In the genomic region with DNA sequence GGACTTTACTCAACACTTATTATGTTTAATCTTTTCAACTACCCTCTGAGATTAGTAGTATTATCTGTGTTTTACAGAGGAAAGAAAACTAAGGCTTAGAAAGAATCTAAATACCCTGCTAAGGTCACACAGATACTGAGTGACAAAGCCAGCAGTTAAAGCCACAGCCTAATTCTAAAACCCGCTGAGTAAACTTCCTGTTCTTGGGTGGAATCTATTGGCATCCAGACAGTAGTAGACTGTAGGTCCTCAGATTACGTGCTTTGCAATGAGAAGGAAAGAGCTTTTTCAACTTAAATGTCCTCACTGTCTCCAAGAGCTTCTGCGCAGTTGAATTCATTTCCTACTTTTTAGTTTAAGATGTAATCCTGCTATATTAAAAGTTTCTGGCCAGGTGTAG, we compare ENCODE assay signal across 17 cellular contexts.
A peak's percentile ranks its signal among the peaks of the same experiment; 100 is the strongest.
DNase-seq lines count a peak whose midpoint lies in the region; ATAC-seq and TF ChIP-seq lines count a peak whose summit lies in the region.
"Had no signal": no experiment of that assay in that cellular context is flagged by ENCODE, and none has a peak within 500 bp of the region (broad histone marks: within the 10 kb centered on the region; RNA-seq: fewer than 3 reads in every experiment).

No MANE protein-coding gene starts in this region.

- no peak overlapping the region for H3K9ac ChIP-seq in IMR-90 (ENCODE audit: low read depth, low read length)

- POLR2A ChIA-PET in IMR-90 (lab: Charles Lee; ENCODE audit: unreplicated experiment) = no interaction called here

- no peak overlapping the region for H2BK5ac ChIP-seq in IMR-90 (ENCODE audit: low read depth, low read length, poor library complexity, severe bottlenecking)

- H3K4me1 ChIP-seq in IMR-90 (ENCODE audit: control insufficient read depth, insufficient read depth, low read length) = no peaks in the 10 kb centered on the region; the same call in 1 of the 2 replicates
- no peaks in the 10 kb centered on the region for H3K4me1 ChIP-seq in stomach

- dilution Hi-C loops in IMR-90 (cut with HindIII; ENCODE audit: low sequenced_read_pairs, unreplicated experiment) = no loop called here

- no peak overlapping the region for H3K27ac ChIP-seq in IMR-90 (ENCODE audit: insufficient read depth, low read length)
- no peak overlapping the region for H3K27ac ChIP-seq in stomach
- H3K27ac ChIP-seq: SJSA1 had no signal

- H3K4me2 ChIP-seq in IMR-90 (ENCODE audit: low read depth, low read length) = peak overlapping the region; percentile 29; the same call in 1 of the 2 replicates

- no peak overlapping the region for H2BK15ac ChIP-seq in IMR-90 (ENCODE audit: low read depth, low read length)

- H3K27me3 ChIP-seq in IMR-90 (ENCODE audit: control insufficient read depth, insufficient read depth, low read length) = no peaks in the 10 kb centered on the region
- no peaks in the 10 kb centered on the region for H3K27me3 ChIP-seq in stomach
- H3K27me3 ChIP-seq: SJSA1 had no signal

- TF ChIP-seq RAD21 in IMR-90 (IDR thresholded peaks at IDR 0.05; ENCODE audit: low read length) = no peak

- no peaks in the 10 kb centered on the region for H3K79me1 ChIP-seq in IMR-90 (ENCODE audit: low read depth in 1 of 2, low read length in 2 of 2)

- TF ChIP-seq CTCF in IMR-90 (conservative IDR thresholded peaks at IDR 0.05; ENCODE audit: low read depth, low read length) (no peak), stomach (IDR thresholded peaks at IDR 0.05) (no peak)

- TF ChIP-seq EP300 in stomach (IDR thresholded peaks at IDR 0.05) = no peak

- no peak overlapping the region for H3K4ac ChIP-seq in IMR-90 (ENCODE audit: low read depth, low read length)

- no peak overlapping the region for H3K56ac ChIP-seq in IMR-90 (ENCODE audit: extremely low read depth, insufficient read depth, low read length)

- peak; percentile 47 for DNase-seq in AG08395 (ENCODE audit: low spot score)
- DNase-seq in IMR-90 = peak; percentile 62
- peak; percentile 42 for DNase-seq in astrocyte of the hippocampus (ENCODE audit: low read depth, low spot score)
- peak; percentile 76 for DNase-seq in iris pigment epithelial cell (ENCODE audit: low read depth)
- no peak for DNase-seq in activated effector memory CD4-positive, alpha-beta T cell treated with anti-CD3 and anti-CD28 coated beads, Interleukin-2, amount 50 U/mL, for 16 hours
- no peak for DNase-seq in NCI-H1105 treated with DMSO at 0.1 percent for 48 hours (lab: John Stamatoyannopoulos, UW)
- no peak for DNase-seq in stomach
- DNase-seq: activated CD8-positive, alpha-beta memory T cell treated with anti-CD3 and anti-CD28 coated beads, Interleukin-2, amount 10 ng/mL, durations not matched to agents 7 days and 5 days; CD4-positive, alpha-beta memory T cell; effector memory CD8-positive, alpha-beta T cell; foreskin fibroblast; NCI-H2029; NCI-H510A; T-helper 9 cell had no signal

- no peak overlapping the region for H3K4me3 ChIP-seq in IMR-90 (ENCODE audit: insufficient read depth, low read depth, low read length)
- no peak overlapping the region for H3K4me3 ChIP-seq in stomach
- H3K4me3 ChIP-seq: SJSA1 had no signal

- no peak overlapping the region for H3K23ac ChIP-seq in IMR-90 (ENCODE audit: low read depth, low read length)

- TF ChIP-seq POLR2A in IMR-90 (IDR thresholded peaks at IDR 0.05; ENCODE audit: low read depth, low read length) (no peak), stomach (IDR thresholded peaks at IDR 0.05) (no peak)

- no peak overlapping the region for H2AK9ac ChIP-seq in IMR-90 (replicated peaks; ENCODE audit: low read depth, low read length, poor library complexity)

- no CpG with 5 or more reads among the region's 3 CpGs for WGBS in IMR-90 (ENCODE audit: extremely low coverage in 2 of 2, insufficient read length in 1 of 2), 2 experiments
- WGBS in stomach, 5 donors = 42 to 58% (median 50%) methylated on average over 3 of the region's 3 CpGs

- H3K9me1 ChIP-seq in IMR-90 (ENCODE audit: insufficient read depth, low read length) = no peaks in the 10 kb centered on the region; the same call in 1 of the 2 replicates

- H4K8ac ChIP-seq in IMR-90 (ENCODE audit: low read depth in 2 of 2, low read length in 2 of 2) = no peak overlapping the region

- CTCF ChIA-PET in IMR-90 (lab: Yijun Ruan, JAX) = no interaction called here

- intact Hi-C loops in IMR-90 (cut with micrococcal nuclease) = no loop called here
- intact Hi-C loops in stomach (cut with DNase I; ENCODE audit: low total_unique reads) = no loop called here

- no peaks in the 10 kb centered on the region for H4K20me1 ChIP-seq in IMR-90 (ENCODE audit: insufficient read depth, low read length)

- H3K9me3 ChIP-seq in IMR-90 (ENCODE audit: control insufficient read depth, insufficient read depth, low read length) (no peaks in the 10 kb centered on the region), stomach (peaks cover 0 to 7% (median 0%) of the 10 kb centered on the region in 4 donors)
- H3K9me3 ChIP-seq: SJSA1 had no signal

- no peak overlapping the region for H2AFZ ChIP-seq in IMR-90 (replicated peaks; ENCODE audit: low read length, poor library complexity)

- ATAC-seq in IMR-90 (ENCODE audit: low read depth) (peak; percentile 44; the same call in 1 of the 2 replicates), GM19452 (IDR thresholded peaks at IDR 0.05; ENCODE audit: unreplicated experiment) (no peak)
- ATAC-seq: activated CD8-positive, alpha-beta memory T cell treated with anti-CD3 and anti-CD28 coated beads, Interleukin-2, amount 10 ng/mL, durations not matched to agents 7 days and 5 days; activated T-helper 17 cell treated with anti-CD3 and anti-CD28 coated beads, Interleukin-2, amount 50 U/mL, for 72 hours; effector memory CD8-positive, alpha-beta T cell had no signal

- H3K36me3 ChIP-seq in IMR-90 (ENCODE audit: control insufficient read depth, insufficient read depth, low read length) (no peaks in the 10 kb centered on the region), stomach (no peaks in the 10 kb centered on the region)

- no peak overlapping the region for H2BK20ac ChIP-seq in IMR-90 (ENCODE audit: low read depth, low read length)

- no peak overlapping the region for H3K18ac ChIP-seq in IMR-90 (ENCODE audit: low read depth, low read length)

- no peak overlapping the region for H2BK120ac ChIP-seq in IMR-90 (ENCODE audit: low read depth, low read length)

- in situ Hi-C loops in IMR-90 (cut with MboI; ENCODE audit: low sequenced_read_pairs) = no loop called here

- BruUV-seq in IMR-90 (replicated peaks; lab: Mats Ljungman, UMichigan) = no TSS peak

- no peak overlapping the region for H4K91ac ChIP-seq in IMR-90 (ENCODE audit: insufficient read depth, low read depth, low read length)

- H2AK5ac ChIP-seq in IMR-90 (ENCODE audit: low read depth, low read length) = no peak overlapping the region

- no peak overlapping the region for H4K5ac ChIP-seq in IMR-90 (ENCODE audit: low read depth, low read length)

- H3K14ac ChIP-seq in IMR-90 (replicated peaks; ENCODE audit: low read depth, low read length) = no peak overlapping the region

TF ChIP-seq in IMR-90, 13 proteins besides CTCF, POLR2A, EP300 and RAD21:
- TF ChIP-seq SMC3 (IDR thresholded peaks at IDR 0.05; ENCODE audit: low read depth, low read length) (no peak), MAFK (IDR thresholded peaks at IDR 0.05; ENCODE audit: low read depth, low read length) (no peak), BHLHE40 (IDR thresholded peaks at IDR 0.05; ENCODE audit: low read depth, low read length) (no peak), CHD1 (IDR thresholded peaks at IDR 0.05; ENCODE audit: low read depth, low read length) (no peak), MAZ (IDR thresholded peaks at IDR 0.05; ENCODE audit: borderline replicate concordance, low read depth, low read length) (no peak)
- TF ChIP-seq, protein P1, sequence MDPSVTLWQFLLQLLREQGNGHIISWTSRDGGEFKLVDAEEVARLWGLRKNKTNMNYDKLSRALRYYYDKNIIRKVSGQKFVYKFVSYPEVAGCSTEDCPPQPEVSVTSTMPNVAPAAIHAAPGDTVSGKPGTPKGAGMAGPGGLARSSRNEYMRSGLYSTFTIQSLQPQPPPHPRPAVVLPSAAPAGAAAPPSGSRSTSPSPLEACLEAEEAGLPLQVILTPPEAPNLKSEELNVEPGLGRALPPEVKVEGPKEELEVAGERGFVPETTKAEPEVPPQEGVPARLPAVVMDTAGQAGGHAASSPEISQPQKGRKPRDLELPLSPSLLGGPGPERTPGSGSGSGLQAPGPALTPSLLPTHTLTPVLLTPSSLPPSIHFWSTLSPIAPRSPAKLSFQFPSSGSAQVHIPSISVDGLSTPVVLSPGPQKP (IDR thresholded peaks at IDR 0.05; ENCODE audit: borderline replicate concordance, low read depth, low read length) = no peak
- TF ChIP-seq, protein P2, sequence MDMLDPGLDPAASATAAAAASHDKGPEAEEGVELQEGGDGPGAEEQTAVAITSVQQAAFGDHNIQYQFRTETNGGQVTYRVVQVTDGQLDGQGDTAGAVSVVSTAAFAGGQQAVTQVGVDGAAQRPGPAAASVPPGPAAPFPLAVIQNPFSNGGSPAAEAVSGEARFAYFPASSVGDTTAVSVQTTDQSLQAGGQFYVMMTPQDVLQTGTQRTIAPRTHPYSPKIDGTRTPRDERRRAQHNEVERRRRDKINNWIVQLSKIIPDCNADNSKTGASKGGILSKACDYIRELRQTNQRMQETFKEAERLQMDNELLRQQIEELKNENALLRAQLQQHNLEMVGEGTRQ (IDR thresholded peaks at IDR 0.05; ENCODE audit: low read depth, low read length) = no peak

Comparison
In these comparisons a context has a peak if more than half of its experiments do, and no peak if none do; other contexts are left out.
1. DNase-seq: peak in AG08395 (single experiment), IMR-90 (single experiment), astrocyte of the hippocampus (single experiment) and iris pigment epithelial cell (single experiment); none in activated effector memory CD4-positive, alpha-beta T cell treated with anti-CD3 and anti-CD28 coated beads, Interleukin-2, amount 50 U/mL, for 16 hours (single experiment), NCI-H1105 treated with DMSO at 0.1 percent for 48 hours (single experiment) and stomach (single experiment).